1 cellular context compared by ENCODE assay signal in the genomic region with DNA sequence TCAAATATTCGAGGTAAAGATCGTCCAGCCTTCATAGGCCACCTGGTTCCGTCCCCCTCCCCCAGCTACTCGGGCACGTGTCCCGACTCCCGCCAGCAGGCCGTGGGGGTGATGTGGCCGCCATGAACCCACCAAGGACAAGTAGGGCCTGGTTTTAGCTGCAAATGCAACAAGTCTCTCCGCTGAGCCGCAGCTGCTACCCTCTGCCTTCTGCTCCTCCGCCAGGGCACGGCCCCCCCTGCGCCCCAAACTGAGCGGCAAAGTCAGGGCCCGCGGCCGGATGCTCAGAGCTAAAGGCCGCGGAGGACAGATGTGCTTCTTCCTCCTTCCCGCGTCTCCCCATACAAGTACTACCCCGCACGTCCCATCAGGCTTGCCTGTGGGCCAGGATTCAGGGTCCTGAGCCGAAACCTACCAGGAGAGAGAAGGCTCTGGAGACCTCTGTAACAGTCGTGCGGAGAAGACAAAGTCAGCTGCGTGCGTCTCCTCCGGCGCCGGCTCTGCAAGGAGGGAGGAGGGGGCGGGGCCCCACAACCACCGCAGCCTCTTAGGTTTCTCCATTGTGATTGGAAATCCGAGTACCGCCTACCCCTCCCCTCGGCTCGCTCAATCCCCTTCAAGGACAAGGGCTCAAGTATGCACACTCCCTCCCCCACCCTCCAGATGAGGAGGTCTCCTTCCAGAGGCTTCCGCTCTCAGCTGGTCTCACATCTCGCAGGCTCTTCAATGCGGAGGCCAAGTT.
A peak's percentile ranks its signal among the peaks of the same experiment; 100 is the strongest.
TF ChIP-seq lines count a peak whose summit lies in the region.

A gene (minus strand): TSS at position 507 of the 742 bp plus-strand sequence. CDS start 3,171 bp downstream, outside the sequence.

TF ChIP-seq in HEK293, 187 proteins besides CTCF, POLR2A, EP300 and RAD21 (continued from another document):
- TF ChIP-seq, protein P1, sequence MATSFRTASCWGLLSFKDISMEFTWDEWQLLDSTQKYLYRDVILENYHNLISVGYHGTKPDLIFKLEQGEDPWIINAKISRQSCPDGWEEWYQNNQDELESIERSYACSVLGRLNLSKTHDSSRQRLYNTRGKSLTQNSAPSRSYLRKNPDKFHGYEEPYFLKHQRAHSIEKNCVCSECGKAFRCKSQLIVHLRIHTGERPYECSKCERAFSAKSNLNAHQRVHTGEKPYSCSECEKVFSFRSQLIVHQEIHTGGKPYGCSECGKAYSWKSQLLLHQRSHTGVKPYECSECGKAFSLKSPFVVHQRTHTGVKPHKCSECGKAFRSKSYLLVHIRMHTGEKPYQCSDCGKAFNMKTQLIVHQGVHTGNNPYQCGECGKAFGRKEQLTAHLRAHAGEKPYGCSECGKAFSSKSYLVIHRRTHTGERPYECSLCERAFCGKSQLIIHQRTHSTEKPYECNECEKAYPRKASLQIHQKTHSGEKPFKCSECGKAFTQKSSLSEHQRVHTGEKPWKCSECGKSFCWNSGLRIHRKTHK (tag by site-specific recombination; IDR thresholded peaks at IDR 0.05) = no peak
- TF ChIP-seq ZNF10 (tag by site-specific recombination; IDR thresholded peaks at IDR 0.05) = 0 out of 2 replicates have a peak, but pooled peaks have one; percentile 9
- 0 out of 2 replicates have a peak, but pooled peaks have one; percentile 23 for TF ChIP-seq YY2 (tag by site-specific recombination; IDR thresholded peaks at IDR 0.05)
- TF ChIP-seq ZFP37 (tag by site-specific recombination; IDR thresholded peaks at IDR 0.05) = no peak; the same call in 1 of the 2 replicates
- no peak for TF ChIP-seq ZNF423 (tag by site-specific recombination; IDR thresholded peaks at IDR 0.05)
- TF ChIP-seq, protein P2, sequence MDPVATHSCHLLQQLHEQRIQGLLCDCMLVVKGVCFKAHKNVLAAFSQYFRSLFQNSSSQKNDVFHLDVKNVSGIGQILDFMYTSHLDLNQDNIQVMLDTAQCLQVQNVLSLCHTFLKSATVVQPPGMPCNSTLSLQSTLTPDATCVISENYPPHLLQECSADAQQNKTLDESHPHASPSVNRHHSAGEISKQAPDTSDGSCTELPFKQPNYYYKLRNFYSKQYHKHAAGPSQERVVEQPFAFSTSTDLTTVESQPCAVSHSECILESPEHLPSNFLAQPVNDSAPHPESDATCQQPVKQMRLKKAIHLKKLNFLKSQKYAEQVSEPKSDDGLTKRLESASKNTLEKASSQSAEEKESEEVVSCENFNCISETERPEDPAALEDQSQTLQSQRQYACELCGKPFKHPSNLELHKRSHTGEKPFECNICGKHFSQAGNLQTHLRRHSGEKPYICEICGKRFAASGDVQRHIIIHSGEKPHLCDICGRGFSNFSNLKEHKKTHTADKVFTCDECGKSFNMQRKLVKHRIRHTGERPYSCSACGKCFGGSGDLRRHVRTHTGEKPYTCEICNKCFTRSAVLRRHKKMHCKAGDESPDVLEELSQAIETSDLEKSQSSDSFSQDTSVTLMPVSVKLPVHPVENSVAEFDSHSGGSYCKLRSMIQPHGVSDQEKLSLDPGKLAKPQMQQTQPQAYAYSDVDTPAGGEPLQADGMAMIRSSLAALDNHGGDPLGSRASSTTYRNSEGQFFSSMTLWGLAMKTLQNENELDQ (tag by site-specific recombination; IDR thresholded peaks at IDR 0.05; ENCODE audit: low read depth) = peak; percentile 57; the same call in 1 of the 2 replicates
- TF ChIP-seq ZNF394 (tag by site-specific recombination; IDR thresholded peaks at IDR 0.05; ENCODE audit: borderline replicate concordance) = peak; percentile 23; the same call in 1 of the 2 replicates
- TF ChIP-seq MYNN (tag by site-specific recombination; IDR thresholded peaks at IDR 0.05; ENCODE audit: borderline replicate concordance) = no peak
- TF ChIP-seq KLF10 (tag by site-specific recombination; IDR thresholded peaks at IDR 0.05) = peak; percentile 71
- peak; percentile 85 for TF ChIP-seq ZNF341 (tag by site-specific recombination; IDR thresholded peaks at IDR 0.05; ENCODE audit: low read depth)
- no peak for TF ChIP-seq ZFP41 (tag by site-specific recombination; IDR thresholded peaks at IDR 0.05; ENCODE audit: borderline replicate concordance)
- TF ChIP-seq ZNF549 (tag by site-specific recombination; IDR thresholded peaks at IDR 0.05) = no peak
- TF ChIP-seq SCRT1 (tag by site-specific recombination; IDR thresholded peaks at IDR 0.05; ENCODE audit: borderline replicate concordance) = peak; percentile 91
- no peak for TF ChIP-seq ZNF561 (tag by site-specific recombination; IDR thresholded peaks at IDR 0.05; ENCODE audit: borderline replicate concordance)
- peak; percentile 61 for TF ChIP-seq ZIC2 (tag by site-specific recombination; IDR thresholded peaks at IDR 0.05)
- TF ChIP-seq, protein P3, sequence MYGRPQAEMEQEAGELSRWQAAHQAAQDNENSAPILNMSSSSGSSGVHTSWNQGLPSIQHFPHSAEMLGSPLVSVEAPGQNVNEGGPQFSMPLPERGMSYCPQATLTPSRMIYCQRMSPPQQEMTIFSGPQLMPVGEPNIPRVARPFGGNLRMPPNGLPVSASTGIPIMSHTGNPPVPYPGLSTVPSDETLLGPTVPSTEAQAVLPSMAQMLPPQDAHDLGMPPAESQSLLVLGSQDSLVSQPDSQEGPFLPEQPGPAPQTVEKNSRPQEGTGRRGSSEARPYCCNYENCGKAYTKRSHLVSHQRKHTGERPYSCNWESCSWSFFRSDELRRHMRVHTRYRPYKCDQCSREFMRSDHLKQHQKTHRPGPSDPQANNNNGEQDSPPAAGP (tag by site-specific recombination; IDR thresholded peaks at IDR 0.05) = 0 out of 2 replicates have a peak, but pooled peaks have one; percentile 13
- peak; percentile 28; the same call in 1 of the 2 replicates for TF ChIP-seq ZBTB20 (tag by site-specific recombination; IDR thresholded peaks at IDR 0.05)
- no peak for TF ChIP-seq ZFP3 (tag by site-specific recombination; IDR thresholded peaks at IDR 0.05; ENCODE audit: low read depth)
- no peak for TF ChIP-seq ZNF202 (tag by site-specific recombination; IDR thresholded peaks at IDR 0.05; ENCODE audit: borderline replicate concordance)
- peak; percentile 13 for TF ChIP-seq ZNF660 (tag by site-specific recombination; IDR thresholded peaks at IDR 0.05)
- TF ChIP-seq HOXA7 (CRISPR knock-in tag; IDR thresholded peaks at IDR 0.05; ENCODE audit: borderline replicate concordance) = no peak
- no peak for TF ChIP-seq ZNF221 (tag by site-specific recombination; IDR thresholded peaks at IDR 0.05; ENCODE audit: borderline replicate concordance)
- no peak for TF ChIP-seq ZNF416 (tag by site-specific recombination; IDR thresholded peaks at IDR 0.05)
- no peak for TF ChIP-seq ZNF610 (tag by site-specific recombination; IDR thresholded peaks at IDR 0.05; ENCODE audit: borderline replicate concordance)
- no peak for TF ChIP-seq SETDB1 (IDR thresholded peaks at IDR 0.05; ENCODE audit: insufficient read length, low read length)
TF ChIP-seq in HEK293: peak in this region for 50.
